Comparison of ENCODE assay signal across 8 cellular contexts in genomic region chr15:24955549-24955929, GRCh38. TPM values are rescaled to one million over a fixed set of nuclear protein-coding genes. Genes with fewer than 3 reads are reported as not detected.
A peak's percentile ranks its signal among the peaks of the same experiment; 100 is the strongest.
DNase-seq lines count a peak whose midpoint lies in the region; ATAC-seq and TF ChIP-seq lines count a peak whose summit lies in the region.

No MANE protein-coding gene starts in this region.

- peaks cover 8% of the 10 kb centered on the region for H3K4me1 Mint-ChIP-seq in CD14-positive monocyte
- peaks cover 19% of the 10 kb centered on the region for H3K4me1 Mint-ChIP-seq in stimulated activated memory B cell treated with anti-CD40 and anti-IgM and Interleukin-4, amounts not matched to agents 10 μg/mL and 1 μg/mL and 100 μg/mL, for 72 hours

- peaks cover 16 to 21% (median 17%) of the 10 kb centered on the region in 3 donors for H3K27me3 Mint-ChIP-seq in CD14-positive monocyte (ENCODE audit: low read depth in 3 of 3)
- H3K27me3 Mint-ChIP-seq in stimulated activated memory B cell treated with anti-CD40 and anti-IgM and Interleukin-4, amounts not matched to agents 10 μg/mL and 1 μg/mL and 100 μg/mL, for 72 hours, result no peaks in the 10 kb centered on the region

- intact Hi-C loops in CD14-positive monocyte (cut with micrococcal nuclease), result no loop called here

- peak overlapping the region; percentile 88 for H3K4me3 ChIP-seq in SK-N-MC
- H3K4me3 ChIP-seq in astrocyte of the spinal cord (ENCODE audit: low read depth, low read length), result peak overlapping the region; percentile 90

- no peaks in the 10 kb centered on the region for H3K36me3 Mint-ChIP-seq in CD14-positive monocyte
- H3K36me3 Mint-ChIP-seq in stimulated activated memory B cell treated with anti-CD40 and anti-IgM and Interleukin-4, amounts not matched to agents 10 μg/mL and 1 μg/mL and 100 μg/mL, for 72 hours, result no peaks in the 10 kb centered on the region

- H3K27ac ChIP-seq in SK-N-MC (peak overlapping the region; percentile 85; the same call in 1 of the 2 replicates), layer of hippocampus (ENCODE audit: low read depth, low read length) (peak overlapping the region; percentile 87)

- H3K4me3 Mint-ChIP-seq in CD14-positive monocyte, result peak overlapping the region; percentile 91 to 92
- peak overlapping the region; percentile 89 for H3K4me3 Mint-ChIP-seq in stimulated activated memory B cell treated with anti-CD40 and anti-IgM and Interleukin-4, amounts not matched to agents 10 μg/mL and 1 μg/mL and 100 μg/mL, for 72 hours

- H3K9me3 Mint-ChIP-seq in CD14-positive monocyte, result peaks cover 0 to 33% (median 24%) of the 10 kb centered on the region in 7 donors
- peaks cover 7% of the 10 kb centered on the region for H3K9me3 Mint-ChIP-seq in stimulated activated memory B cell treated with anti-CD40 and anti-IgM and Interleukin-4, amounts not matched to agents 10 μg/mL and 1 μg/mL and 100 μg/mL, for 72 hours

- TF ChIP-seq CTCF in CD14-positive monocyte (IDR thresholded peaks at IDR 0.05) (no peak), astrocyte of the spinal cord (IDR thresholded peaks at IDR 0.05; ENCODE audit: low read depth, low read length) (no peak)

- in situ Hi-C loops in astrocyte of the spinal cord (cut with HindIII; ENCODE audit: low sequenced_read_pairs), result no loop called here

- peak overlapping the region; percentile 85 for H3K9ac ChIP-seq in SK-N-MC (ENCODE audit: insufficient read length)

- 0 out of 2 replicates have a peak, but pooled peaks cover 2% of the 10 kb centered on the region for H3K9me3 ChIP-seq in SK-N-MC (ENCODE audit: low read depth, low read length)

- peak overlapping the region; percentile 68 to 87 (median 81) for H3K27ac Mint-ChIP-seq in CD14-positive monocyte
- H3K27ac Mint-ChIP-seq in stimulated activated memory B cell treated with anti-CD40 and anti-IgM and Interleukin-4, amounts not matched to agents 10 μg/mL and 1 μg/mL and 100 μg/mL, for 72 hours, result peak overlapping the region; percentile 91

- peaks cover 21% of the 10 kb centered on the region; the same call in 1 of the 2 replicates for H3K36me3 ChIP-seq in SK-N-MC (ENCODE audit: insufficient read depth, low read length)

- H3K27me3 ChIP-seq in layer of hippocampus (ENCODE audit: control insufficient read depth, insufficient read depth, low read length), result no peaks in the 10 kb centered on the region

- peak; percentile 15 for ATAC-seq in stimulated activated memory B cell treated with anti-CD40 and anti-IgM and Interleukin-4, amounts not matched to agents 10 μg/mL and 1 μg/mL and 100 μg/mL, for 72 hours
- ATAC-seq in HG02610 (IDR thresholded peaks at IDR 0.05; ENCODE audit: unreplicated experiment), result no peak
- ATAC-seq in GM18858 (IDR thresholded peaks at IDR 0.05; ENCODE audit: unreplicated experiment), result no peak
- no peak for ATAC-seq in HG03045 (IDR thresholded peaks at IDR 0.05; ENCODE audit: unreplicated experiment)

- DNase-seq in CD14-positive monocyte (ENCODE audit: low spot score), result no peak
- no peak for DNase-seq in SK-N-MC (ENCODE audit: low read depth, low spot score)
- no peak for DNase-seq in astrocyte of the spinal cord (ENCODE audit: low read depth, low spot score)

RNA-seq across cellular contexts. Expression of gene SNRPN, which starts 0.8 kb away (rescaled TPM):
- 10 to 100 TPM; 43.9 to 46.1 TPM for polyA plus RNA-seq in CD14-positive monocyte

RNA-seq across cellular contexts. Expression of gene SNURF, which starts 0.8 kb away (rescaled TPM):
- polyA plus RNA-seq in CD14-positive monocyte, result 1 to 10 TPM; 2.8 to 3.5 TPM
